ENCODE assay signal across 1 cellular context in the genomic region with DNA sequence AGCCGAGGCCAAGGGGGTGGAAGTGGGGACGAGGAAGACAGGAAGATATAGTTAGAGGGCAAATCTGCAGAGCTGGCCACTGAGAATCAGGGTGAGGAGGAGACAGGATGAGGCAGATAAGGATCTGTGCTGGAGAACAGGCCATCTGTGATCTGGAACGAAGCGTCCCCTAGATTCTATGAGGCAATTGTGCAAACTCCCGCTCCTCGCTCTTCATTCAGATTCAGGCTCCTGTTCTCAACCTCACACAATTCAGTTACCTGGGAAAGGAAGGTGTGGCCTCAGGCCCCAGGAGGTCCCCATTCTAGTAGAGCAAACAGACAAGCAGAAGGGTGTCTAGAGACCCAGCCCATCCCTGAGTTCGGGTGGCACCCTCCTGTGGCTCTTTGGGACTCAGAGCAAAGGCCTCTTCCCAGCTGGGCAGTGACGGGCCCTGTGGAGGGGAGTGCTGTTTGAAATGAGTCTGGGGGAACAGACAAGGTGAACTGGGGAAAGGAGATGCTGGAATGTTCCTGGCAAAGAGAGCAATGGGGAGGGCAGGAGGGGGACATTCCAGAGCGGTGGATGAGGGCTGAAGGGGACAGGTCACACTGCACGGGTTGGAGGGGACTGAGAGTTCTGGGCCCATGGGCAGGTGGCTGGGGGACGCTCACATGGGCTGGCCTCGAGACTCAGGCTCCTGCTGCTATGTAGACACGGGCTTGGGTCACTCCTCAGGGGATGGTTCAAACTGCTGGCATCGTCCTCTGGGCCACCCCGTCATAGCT.
TF ChIP-seq lines count a peak whose summit lies in the region.

No MANE protein-coding gene starts in this region.

TF ChIP-seq in GM23338, 12 proteins besides CTCF, POLR2A, EP300 and RAD21 (continued from another document):
- TF ChIP-seq, protein P1, sequence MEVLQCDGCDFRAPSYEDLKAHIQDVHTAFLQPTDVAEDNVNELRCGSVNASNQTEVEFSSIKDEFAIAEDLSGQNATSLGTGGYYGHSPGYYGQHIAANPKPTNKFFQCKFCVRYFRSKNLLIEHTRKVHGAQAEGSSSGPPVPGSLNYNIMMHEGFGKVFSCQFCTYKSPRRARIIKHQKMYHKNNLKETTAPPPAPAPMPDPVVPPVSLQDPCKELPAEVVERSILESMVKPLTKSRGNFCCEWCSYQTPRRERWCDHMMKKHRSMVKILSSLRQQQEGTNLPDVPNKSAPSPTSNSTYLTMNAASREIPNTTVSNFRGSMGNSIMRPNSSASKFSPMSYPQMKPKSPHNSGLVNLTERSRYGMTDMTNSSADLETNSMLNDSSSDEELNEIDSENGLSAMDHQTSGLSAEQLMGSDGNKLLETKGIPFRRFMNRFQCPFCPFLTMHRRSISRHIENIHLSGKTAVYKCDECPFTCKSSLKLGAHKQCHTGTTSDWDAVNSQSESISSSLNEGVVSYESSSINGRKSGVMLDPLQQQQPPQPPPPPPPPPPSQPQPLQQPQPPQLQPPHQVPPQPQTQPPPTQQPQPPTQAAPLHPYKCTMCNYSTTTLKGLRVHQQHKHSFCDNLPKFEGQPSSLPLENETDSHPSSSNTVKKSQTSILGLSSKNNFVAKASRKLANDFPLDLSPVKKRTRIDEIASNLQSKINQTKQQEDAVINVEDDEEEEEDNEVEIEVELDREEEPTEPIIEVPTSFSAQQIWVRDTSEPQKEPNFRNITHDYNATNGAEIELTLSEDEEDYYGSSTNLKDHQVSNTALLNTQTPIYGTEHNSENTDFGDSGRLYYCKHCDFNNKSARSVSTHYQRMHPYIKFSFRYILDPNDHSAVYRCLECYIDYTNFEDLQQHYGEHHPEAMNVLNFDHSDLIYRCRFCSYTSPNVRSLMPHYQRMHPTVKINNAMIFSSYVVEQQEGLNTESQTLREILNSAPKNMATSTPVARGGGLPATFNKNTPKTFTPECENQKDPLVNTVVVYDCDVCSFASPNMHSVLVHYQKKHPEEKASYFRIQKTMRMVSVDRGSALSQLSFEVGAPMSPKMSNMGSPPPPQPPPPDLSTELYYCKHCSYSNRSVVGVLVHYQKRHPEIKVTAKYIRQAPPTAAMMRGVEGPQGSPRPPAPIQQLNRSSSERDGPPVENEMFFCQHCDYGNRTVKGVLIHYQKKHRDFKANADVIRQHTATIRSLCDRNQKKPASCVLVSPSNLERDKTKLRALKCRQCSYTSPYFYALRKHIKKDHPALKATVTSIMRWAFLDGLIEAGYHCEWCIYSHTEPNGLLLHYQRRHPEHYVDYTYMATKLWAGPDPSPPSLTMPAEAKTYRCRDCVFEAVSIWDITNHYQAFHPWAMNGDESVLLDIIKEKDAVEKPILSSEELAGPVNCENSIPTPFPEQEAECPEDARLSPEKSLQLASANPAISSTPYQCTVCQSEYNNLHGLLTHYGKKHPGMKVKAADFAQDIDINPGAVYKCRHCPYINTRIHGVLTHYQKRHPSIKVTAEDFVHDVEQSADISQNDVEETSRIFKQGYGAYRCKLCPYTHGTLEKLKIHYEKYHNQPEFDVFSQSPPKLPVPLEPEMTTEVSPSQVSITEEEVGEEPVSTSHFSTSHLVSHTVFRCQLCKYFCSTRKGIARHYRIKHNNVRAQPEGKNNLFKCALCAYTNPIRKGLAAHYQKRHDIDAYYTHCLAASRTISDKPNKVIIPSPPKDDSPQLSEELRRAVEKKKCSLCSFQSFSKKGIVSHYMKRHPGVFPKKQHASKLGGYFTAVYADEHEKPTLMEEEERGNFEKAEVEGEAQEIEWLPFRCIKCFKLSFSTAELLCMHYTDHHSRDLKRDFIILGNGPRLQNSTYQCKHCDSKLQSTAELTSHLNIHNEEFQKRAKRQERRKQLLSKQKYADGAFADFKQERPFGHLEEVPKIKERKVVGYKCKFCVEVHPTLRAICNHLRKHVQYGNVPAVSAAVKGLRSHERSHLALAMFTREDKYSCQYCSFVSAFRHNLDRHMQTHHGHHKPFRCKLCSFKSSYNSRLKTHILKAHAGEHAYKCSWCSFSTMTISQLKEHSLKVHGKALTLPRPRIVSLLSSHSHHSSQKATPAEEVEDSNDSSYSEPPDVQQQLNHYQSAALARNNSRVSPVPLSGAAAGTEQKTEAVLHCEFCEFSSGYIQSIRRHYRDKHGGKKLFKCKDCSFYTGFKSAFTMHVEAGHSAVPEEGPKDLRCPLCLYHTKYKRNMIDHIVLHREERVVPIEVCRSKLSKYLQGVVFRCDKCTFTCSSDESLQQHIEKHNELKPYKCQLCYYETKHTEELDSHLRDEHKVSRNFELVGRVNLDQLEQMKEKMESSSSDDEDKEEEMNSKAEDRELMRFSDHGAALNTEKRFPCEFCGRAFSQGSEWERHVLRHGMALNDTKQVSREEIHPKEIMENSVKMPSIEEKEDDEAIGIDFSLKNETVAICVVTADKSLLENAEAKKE (CRISPR knock-in tag; IDR thresholded peaks at IDR 0.05): no peak
